ENCODE assay signal across 12 cellular contexts in the genomic region with DNA sequence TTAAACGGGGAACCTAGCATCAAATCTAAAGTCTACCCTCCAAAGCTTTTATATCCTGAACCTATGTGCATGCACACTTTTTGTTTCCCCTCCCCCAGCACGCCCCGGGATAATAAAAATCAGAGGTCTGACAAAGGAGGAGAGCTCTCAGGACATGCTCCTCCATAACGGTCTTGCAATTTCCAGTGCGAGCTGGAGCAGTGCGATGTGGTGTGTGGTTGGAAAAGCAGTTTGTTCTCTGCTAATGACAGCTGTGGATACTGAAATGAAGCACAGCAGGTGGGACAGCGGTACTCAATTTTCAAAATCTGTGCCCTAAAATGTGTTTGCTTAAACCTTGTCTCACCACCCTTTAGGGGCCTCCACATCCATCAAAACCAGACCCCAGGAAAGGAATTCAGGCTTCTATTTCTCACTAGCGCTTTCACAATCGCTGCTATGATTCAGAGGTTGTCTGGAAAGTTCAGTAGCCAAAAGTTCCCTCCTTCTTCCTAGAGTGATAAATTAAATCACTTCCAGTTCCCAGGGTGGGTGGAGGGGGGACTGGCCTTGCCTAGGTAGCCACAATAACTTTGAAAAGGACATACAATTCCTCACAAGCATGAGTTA.
DNase-seq lines count a peak whose midpoint lies in the region; ATAC-seq, FAIRE-seq and TF ChIP-seq lines count a peak whose summit lies in the region.
"Had no signal": no experiment of that assay in that cellular context is flagged by ENCODE, and none has a peak within 500 bp of the region (broad histone marks: within the 10 kb centered on the region; RNA-seq: fewer than 3 reads in every experiment).

No MANE protein-coding gene starts in this region.

- H3K18ac ChIP-seq in H1 (ENCODE audit: extremely low read depth, low read length): no peak overlapping the region

- intact Hi-C loops in activated T-helper 1 cell treated with anti-CD3 and anti-CD28 coated beads, Interleukin-12 subunit alpha, Interleukin-12 subunit beta, Interleukin-2, Interleukin-4 antibody, amounts not matched to agents 30 ng/mL and 10 ng/mL and 1 ng/mL, durations not matched to agents 14 hours and 24 hours and 36 hours (cut with micrococcal nuclease): no loop called here
- intact Hi-C loops in CD14-positive monocyte (cut with micrococcal nuclease): no loop called here

- H2BK12ac ChIP-seq in H1 (ENCODE audit: low read depth, low read length): no peak overlapping the region

- no peaks in the 10 kb centered on the region for H3K9me3 ChIP-seq in H1 (ENCODE audit: insufficient read depth in 2 of 2, low read depth in 1 of 2, low read length in 1 of 2)

- DNase-seq in EH (ENCODE audit: low read depth): peak; percentile 12
- DNase-seq in NCI-H226: peak; percentile 54
- DNase-seq in H1 (ENCODE audit: low read depth in 1 of 2, low spot score in 2 of 2): no peak
- DNase-seq in nephron progenitor cell: peak; percentile 10
- DNase-seq in activated CD8-positive, alpha-beta memory T cell treated with anti-CD3 and anti-CD28 coated beads, Interleukin-2, amount 10 ng/mL, durations not matched to agents 7 days and 5 days: no peak
- no peak for DNase-seq in stimulated activated naive B cell treated with anti-CD40 and anti-IgM and Interleukin-4, amounts not matched to agents 10 μg/mL and 1 μg/mL and 100 μg/mL, for 72 hours
- no peak for DNase-seq in activated T-helper 1 cell treated with anti-CD3 and anti-CD28 coated beads, Interleukin-12 subunit alpha, Interleukin-12 subunit beta, Interleukin-2, Interleukin-4 antibody, amounts not matched to agents 30 ng/mL and 10 ng/mL and 1 ng/mL, durations not matched to agents 14 hours and 24 hours and 36 hours (ENCODE audit: low spot score)
- DNase-seq in CD14-positive monocyte (ENCODE audit: low spot score): no peak

- H3K23ac ChIP-seq in H1 (ENCODE audit: insufficient read length): no peak overlapping the region

- 91% methylated on average over 9 of the region's 9 CpGs; no CpG with 5 or more reads in 1 of the 2 experiments for WGBS in H1 (ENCODE audit: extremely low coverage in 1 of 2, insufficient coverage in 1 of 2, insufficient read length in 1 of 2, insufficient replicate concordance in 2 of 2, low coverage in 1 of 2, low lambda C conversion rate in 2 of 2, missing lambda C conversion rate in 1 of 2), 2 experiments

- no peak overlapping the region for H4K5ac ChIP-seq in H1 (ENCODE audit: insufficient read length, low read depth, low read length)

- H2AK5ac ChIP-seq in H1 (ENCODE audit: low read depth, low read length): no peak overlapping the region

- H3K4ac ChIP-seq in H1 (replicated peaks; ENCODE audit: insufficient read length, low read depth, low read length): no peak overlapping the region

- no peaks in the 10 kb centered on the region for H4K20me1 ChIP-seq in H1 (replicated peaks in 1 of 2; ENCODE audit: control insufficient read depth in 1 of 2, insufficient read depth in 2 of 2, low read length in 2 of 2)

- no peak overlapping the region for H4K91ac ChIP-seq in H1 (replicated peaks; ENCODE audit: insufficient read length, low read length)

- H3K27ac Mint-ChIP-seq in nephron progenitor cell (peak overlapping the region; percentile 90), CD14-positive monocyte (no peak overlapping the region)
- no peak overlapping the region for H3K27ac Mint-ChIP-seq in activated CD8-positive, alpha-beta memory T cell treated with anti-CD3 and anti-CD28 coated beads, Interleukin-2, amount 10 ng/mL, durations not matched to agents 7 days and 5 days
- H3K27ac Mint-ChIP-seq in stimulated activated naive B cell treated with anti-CD40 and anti-IgM and Interleukin-4, amounts not matched to agents 10 μg/mL and 1 μg/mL and 100 μg/mL, for 72 hours: no peak overlapping the region
- no peak overlapping the region for H3K27ac Mint-ChIP-seq in activated T-helper 1 cell treated with anti-CD3 and anti-CD28 coated beads, Interleukin-12 subunit alpha, Interleukin-12 subunit beta, Interleukin-2, Interleukin-4 antibody, amounts not matched to agents 30 ng/mL and 10 ng/mL and 1 ng/mL, durations not matched to agents 14 hours and 24 hours and 36 hours
- H3K27ac Mint-ChIP-seq: dendritic cell treated with granulocyte-macrophage colony-stimulating factor and Interleukin-4, amounts not matched to agents 40 ng/mL and 50 ng/mL, for 4 days; stimulated activated naive CD8-positive, alpha-beta T cell treated with anti-CD3 and anti-CD28 coated beads, Interleukin-15, Interleukin-2, amounts not matched to agents 100 ng/mL and 50 ng/mL, for 24 hours had no signal

- H3K79me1 ChIP-seq in H1 (ENCODE audit: low read depth, low read length): no peaks in the 10 kb centered on the region

- H3K4me3 Mint-ChIP-seq in nephron progenitor cell (peak overlapping the region; percentile 50), CD14-positive monocyte (no peak overlapping the region)
- no peak overlapping the region for H3K4me3 Mint-ChIP-seq in activated CD8-positive, alpha-beta memory T cell treated with anti-CD3 and anti-CD28 coated beads, Interleukin-2, amount 10 ng/mL, durations not matched to agents 7 days and 5 days
- H3K4me3 Mint-ChIP-seq in stimulated activated naive B cell treated with anti-CD40 and anti-IgM and Interleukin-4, amounts not matched to agents 10 μg/mL and 1 μg/mL and 100 μg/mL, for 72 hours: no peak overlapping the region
- H3K4me3 Mint-ChIP-seq in activated T-helper 1 cell treated with anti-CD3 and anti-CD28 coated beads, Interleukin-12 subunit alpha, Interleukin-12 subunit beta, Interleukin-2, Interleukin-4 antibody, amounts not matched to agents 30 ng/mL and 10 ng/mL and 1 ng/mL, durations not matched to agents 14 hours and 24 hours and 36 hours: no peak overlapping the region
- H3K4me3 Mint-ChIP-seq: dendritic cell treated with granulocyte-macrophage colony-stimulating factor and Interleukin-4, amounts not matched to agents 40 ng/mL and 50 ng/mL, for 4 days; stimulated activated naive CD8-positive, alpha-beta T cell treated with anti-CD3 and anti-CD28 coated beads, Interleukin-15, Interleukin-2, amounts not matched to agents 100 ng/mL and 50 ng/mL, for 24 hours had no signal

- no peak overlapping the region for H4K8ac ChIP-seq in H1 (ENCODE audit: extremely low read depth, insufficient read depth, low read length)

- no peak overlapping the region for H3K14ac ChIP-seq in H1 (ENCODE audit: insufficient read length)

- no peak overlapping the region for H3K27ac ChIP-seq in H1 (ENCODE audit: low read depth, low read length)

- no peak overlapping the region for H3K9ac ChIP-seq in H1 (replicated peaks in 1 of 4; ENCODE audit: extremely low read depth in 1 of 4, low read depth in 3 of 4, low read length in 3 of 4)

- H3K9me3 Mint-ChIP-seq in nephron progenitor cell (peaks cover 5% of the 10 kb centered on the region), CD14-positive monocyte (peaks cover 0 to 4% (median 1%) of the 10 kb centered on the region in 7 donors)
- peaks cover 2% of the 10 kb centered on the region for H3K9me3 Mint-ChIP-seq in activated CD8-positive, alpha-beta memory T cell treated with anti-CD3 and anti-CD28 coated beads, Interleukin-2, amount 10 ng/mL, durations not matched to agents 7 days and 5 days (ENCODE audit: low read depth)
- H3K9me3 Mint-ChIP-seq in stimulated activated naive B cell treated with anti-CD40 and anti-IgM and Interleukin-4, amounts not matched to agents 10 μg/mL and 1 μg/mL and 100 μg/mL, for 72 hours: peaks cover 0 to 3% of the 10 kb centered on the region in 2 donors
- H3K9me3 Mint-ChIP-seq in activated T-helper 1 cell treated with anti-CD3 and anti-CD28 coated beads, Interleukin-12 subunit alpha, Interleukin-12 subunit beta, Interleukin-2, Interleukin-4 antibody, amounts not matched to agents 30 ng/mL and 10 ng/mL and 1 ng/mL, durations not matched to agents 14 hours and 24 hours and 36 hours: peaks cover 4% of the 10 kb centered on the region
- H3K9me3 Mint-ChIP-seq: dendritic cell treated with granulocyte-macrophage colony-stimulating factor and Interleukin-4, amounts not matched to agents 40 ng/mL and 50 ng/mL, for 4 days; stimulated activated naive CD8-positive, alpha-beta T cell treated with anti-CD3 and anti-CD28 coated beads, Interleukin-15, Interleukin-2, amounts not matched to agents 100 ng/mL and 50 ng/mL, for 24 hours had no signal

- H3K27me3 ChIP-seq in H1 (replicated peaks in 1 of 4; ENCODE audit: control insufficient read depth in 3 of 4, extremely low read depth in 1 of 4, insufficient read depth in 3 of 4, low read length in 3 of 4): no peaks in the 10 kb centered on the region

- peaks cover 72% of the 10 kb centered on the region for H3K4me1 Mint-ChIP-seq in nephron progenitor cell
- no peaks in the 10 kb centered on the region for H3K4me1 Mint-ChIP-seq in activated CD8-positive, alpha-beta memory T cell treated with anti-CD3 and anti-CD28 coated beads, Interleukin-2, amount 10 ng/mL, durations not matched to agents 7 days and 5 days
- no peaks in the 10 kb centered on the region for H3K4me1 Mint-ChIP-seq in stimulated activated naive B cell treated with anti-CD40 and anti-IgM and Interleukin-4, amounts not matched to agents 10 μg/mL and 1 μg/mL and 100 μg/mL, for 72 hours
- no peaks in the 10 kb centered on the region for H3K4me1 Mint-ChIP-seq in activated T-helper 1 cell treated with anti-CD3 and anti-CD28 coated beads, Interleukin-12 subunit alpha, Interleukin-12 subunit beta, Interleukin-2, Interleukin-4 antibody, amounts not matched to agents 30 ng/mL and 10 ng/mL and 1 ng/mL, durations not matched to agents 14 hours and 24 hours and 36 hours (ENCODE audit: low read depth)
- no peaks in the 10 kb centered on the region for H3K4me1 Mint-ChIP-seq in CD14-positive monocyte

- H2AFZ ChIP-seq in H1 (ENCODE audit: low read length): 0 out of 2 replicates have a peak overlapping the region, but pooled peaks have one; percentile 56

- no peak for FAIRE-seq in H1 (lab: Jason Lieb, UNC)
- FAIRE-seq: GM18507, K562 had no signal

- no peaks in the 10 kb centered on the region for H3K4me1 ChIP-seq in H1 (replicated peaks in 1 of 4; ENCODE audit: control insufficient read depth in 3 of 4, insufficient read depth in 4 of 4, low read length in 3 of 4)

- H3K27me3 Mint-ChIP-seq in nephron progenitor cell (ENCODE audit: low read depth, poor library complexity): peaks cover 5% of the 10 kb centered on the region
- no peaks in the 10 kb centered on the region for H3K27me3 Mint-ChIP-seq in activated CD8-positive, alpha-beta memory T cell treated with anti-CD3 and anti-CD28 coated beads, Interleukin-2, amount 10 ng/mL, durations not matched to agents 7 days and 5 days
- peaks cover 4 to 6% of the 10 kb centered on the region in 2 donors for H3K27me3 Mint-ChIP-seq in stimulated activated naive B cell treated with anti-CD40 and anti-IgM and Interleukin-4, amounts not matched to agents 10 μg/mL and 1 μg/mL and 100 μg/mL, for 72 hours
- no peaks in the 10 kb centered on the region for H3K27me3 Mint-ChIP-seq in activated T-helper 1 cell treated with anti-CD3 and anti-CD28 coated beads, Interleukin-12 subunit alpha, Interleukin-12 subunit beta, Interleukin-2, Interleukin-4 antibody, amounts not matched to agents 30 ng/mL and 10 ng/mL and 1 ng/mL, durations not matched to agents 14 hours and 24 hours and 36 hours (ENCODE audit: insufficient read depth)
- no peaks in the 10 kb centered on the region for H3K27me3 Mint-ChIP-seq in CD14-positive monocyte (ENCODE audit: low read depth in 3 of 3)
- H3K27me3 Mint-ChIP-seq: dendritic cell treated with granulocyte-macrophage colony-stimulating factor and Interleukin-4, amounts not matched to agents 40 ng/mL and 50 ng/mL, for 4 days; stimulated activated naive CD8-positive, alpha-beta T cell treated with anti-CD3 and anti-CD28 coated beads, Interleukin-15, Interleukin-2, amounts not matched to agents 100 ng/mL and 50 ng/mL, for 24 hours had no signal

- no peak overlapping the region for H2BK20ac ChIP-seq in H1 (ENCODE audit: low read length)

- ATAC-seq in activated CD8-positive, alpha-beta memory T cell treated with anti-CD3 and anti-CD28 coated beads, Interleukin-2, amount 10 ng/mL, durations not matched to agents 7 days and 5 days: no peak
- no peak for ATAC-seq in stimulated activated naive B cell treated with anti-CD40 and anti-IgM and Interleukin-4, amounts not matched to agents 10 μg/mL and 1 μg/mL and 100 μg/mL, for 72 hours (replicated peaks)
- ATAC-seq: K562 had no signal

- H3K79me2 ChIP-seq in H1 (ENCODE audit: control insufficient read depth in 1 of 2, insufficient read depth in 2 of 2, low read length in 2 of 2): no peaks in the 10 kb centered on the region

- H2BK5ac ChIP-seq in H1 (ENCODE audit: low read depth, low read length): no peak overlapping the region

- TF ChIP-seq CTCF in H1 (IDR thresholded peaks at IDR 0.05; ENCODE audit: control extremely low read depth in 1 of 3, insufficient read depth in 1 of 3, low read depth in 1 of 3, low read length in 3 of 3): no peak
- TF ChIP-seq CTCF in nephron progenitor cell (IDR thresholded peaks at IDR 0.05): no peak
- TF ChIP-seq CTCF in CD14-positive monocyte (IDR thresholded peaks at IDR 0.05): no peak

- H3K23me2 ChIP-seq in H1 (ENCODE audit: low read depth, low read length): no peaks in the 10 kb centered on the region

- CTCF ChIA-PET in H1 (lab: Charles Lee; ENCODE audit: partially characterized antibody): interaction anchor here (0.5 to 1.7 kb wide), 3 partner anchors 14 to 166 kb away, joined by 3 to 4 read pairs (median 3); no protein-coding TSS in a partner anchor
- CTCF ChIA-PET in activated CD8-positive, alpha-beta memory T cell treated with anti-CD3 and anti-CD28 coated beads, Interleukin-2, amount 10 ng/mL, durations not matched to agents 7 days and 5 days (lab: Charles Lee): no interaction called here

- TF ChIP-seq EP300 in H1 (IDR thresholded peaks at IDR 0.05; ENCODE audit: borderline replicate concordance in 1 of 2, low read depth in 2 of 2, low read length in 2 of 2): no peak

- H3K56ac ChIP-seq in H1 (replicated peaks; ENCODE audit: insufficient read length, low read depth, low read length): no peak overlapping the region

- POLR2A ChIA-PET in H1 (lab: Charles Lee; ENCODE audit: partially characterized antibody): no interaction called here

- no peak overlapping the region for H2BK120ac ChIP-seq in H1 (replicated peaks; ENCODE audit: low read depth, low read length)

- H3K36me3 ChIP-seq in H1 (ENCODE audit: control insufficient read depth in 2 of 4, insufficient read depth in 4 of 4, low read length in 3 of 4): no peaks in the 10 kb centered on the region

- TF ChIP-seq RAD21 in H1 (IDR thresholded peaks at IDR 0.05 in 1 of 2, conservative IDR thresholded peaks at IDR 0.05 in 1 of 2; ENCODE audit: low read depth in 2 of 2, low read length in 2 of 2): no peak

- H2BK15ac ChIP-seq in H1 (ENCODE audit: low read length): no peak overlapping the region

- TF ChIP-seq POLR2A in H1 (IDR thresholded peaks at IDR 0.05; ENCODE audit: control extremely low read depth in 1 of 2, low read depth in 2 of 2, low read length in 2 of 2): no peak

- H3K4me3 ChIP-seq in H1 (ENCODE audit: extremely low read depth in 1 of 4, insufficient read depth in 2 of 4, low read depth in 3 of 4, low read length in 4 of 4): no peak overlapping the region
- H3K4me3 ChIP-seq: K562 had no signal

- H3K4me2 ChIP-seq in H1 (ENCODE audit: insufficient read depth in 1 of 2, low read depth in 2 of 2, low read length in 2 of 2): no peak overlapping the region

- H3K36me3 Mint-ChIP-seq in nephron progenitor cell (ENCODE audit: low read depth): peaks cover 4% of the 10 kb centered on the region
- H3K36me3 Mint-ChIP-seq in activated CD8-positive, alpha-beta memory T cell treated with anti-CD3 and anti-CD28 coated beads, Interleukin-2, amount 10 ng/mL, durations not matched to agents 7 days and 5 days: no peaks in the 10 kb centered on the region
- no peaks in the 10 kb centered on the region for H3K36me3 Mint-ChIP-seq in stimulated activated naive B cell treated with anti-CD40 and anti-IgM and Interleukin-4, amounts not matched to agents 10 μg/mL and 1 μg/mL and 100 μg/mL, for 72 hours
- no peaks in the 10 kb centered on the region for H3K36me3 Mint-ChIP-seq in activated T-helper 1 cell treated with anti-CD3 and anti-CD28 coated beads, Interleukin-12 subunit alpha, Interleukin-12 subunit beta, Interleukin-2, Interleukin-4 antibody, amounts not matched to agents 30 ng/mL and 10 ng/mL and 1 ng/mL, durations not matched to agents 14 hours and 24 hours and 36 hours (ENCODE audit: low read depth)
- H3K36me3 Mint-ChIP-seq in CD14-positive monocyte: no peaks in the 10 kb centered on the region

Comparison
In these comparisons a context has a peak if more than half of its experiments do, and no peak if none do; other contexts are left out.
1. DNase-seq: peak in EH (single experiment), NCI-H226 (single experiment) and nephron progenitor cell (single experiment); none in H1 (0 of 2), activated CD8-positive, alpha-beta memory T cell treated with anti-CD3 and anti-CD28 coated beads, Interleukin-2, amount 10 ng/mL, durations not matched to agents 7 days and 5 days (single experiment), stimulated activated naive B cell treated with anti-CD40 and anti-IgM and Interleukin-4, amounts not matched to agents 10 μg/mL and 1 μg/mL and 100 μg/mL, for 72 hours (single experiment), activated T-helper 1 cell treated with anti-CD3 and anti-CD28 coated beads, Interleukin-12 subunit alpha, Interleukin-12 subunit beta, Interleukin-2, Interleukin-4 antibody, amounts not matched to agents 30 ng/mL and 10 ng/mL and 1 ng/mL, durations not matched to agents 14 hours and 24 hours and 36 hours (single experiment) and CD14-positive monocyte (single experiment).